Comparison of ENCODE assay signal across 8 cellular contexts in genomic region chr7:138161600-138162081, GRCh38.
DNase-seq lines count a peak whose midpoint lies in the region; ATAC-seq, FAIRE-seq and TF ChIP-seq lines count a peak whose summit lies in the region.

No MANE protein-coding gene starts in this region.

- dilution Hi-C loops in mammary epithelial cell (cut with HindIII; ENCODE audit: low sequenced_read_pairs), result no loop called here
- dilution Hi-C loops in keratinocyte (cut with MboI; ENCODE audit: extremely low pct_ligation_motif_present, low sequenced_read_pairs), result no loop called here

- intact Hi-C loops in mammary epithelial cell (cut with micrococcal nuclease), result loop anchor here (1.0 to 5.0 kb wide), 5 partner anchors 259 to 703 kb away; partner anchors contain the start of gene TRIM24

- H3K9me3 ChIP-seq in mammary epithelial cell (replicated peaks; ENCODE audit: insufficient read depth, low read length) (peaks cover 16% of the 10 kb centered on the region), keratinocyte (ENCODE audit: control insufficient read depth, low read depth, low read length) (peaks cover 2% of the 10 kb centered on the region)

- peak; percentile 100 for ATAC-seq in HG03342 (IDR thresholded peaks at IDR 0.05; ENCODE audit: unreplicated experiment)

- no peaks in the 10 kb centered on the region for H3K9me1 ChIP-seq in keratinocyte (ENCODE audit: control insufficient read depth, extremely low read depth, insufficient read depth, low read length)

- no peak overlapping the region for H3K9ac ChIP-seq in mammary epithelial cell (ENCODE audit: insufficient read depth, low read length)
- H3K9ac ChIP-seq in keratinocyte (ENCODE audit: control insufficient read depth, extremely low read depth, insufficient read depth, low read length), result no peak overlapping the region

- CTCF ChIA-PET in mammary epithelial cell (lab: Charles Lee; ENCODE audit: low non-redundant PET), result interaction anchor here (0.6 to 1.1 kb wide), 4 partner anchors 130 to 1617 kb away, joined by 3 to 28 read pairs (median 3); no protein-coding TSS in a partner anchor

- H4K20me1 ChIP-seq in mammary epithelial cell (ENCODE audit: insufficient read depth, low read length) (no peaks in the 10 kb centered on the region), keratinocyte (ENCODE audit: control insufficient read depth, extremely low read depth, insufficient read depth, low read length) (no peaks in the 10 kb centered on the region)

- no TSS peak for BruUV-seq in mammary epithelial cell (replicated peaks; lab: Mats Ljungman, UMichigan)

- no peak overlapping the region for H3K4me2 ChIP-seq in mammary epithelial cell (ENCODE audit: insufficient read depth, low read depth, low read length)
- H3K4me2 ChIP-seq in keratinocyte (ENCODE audit: control insufficient read depth, extremely low read depth, insufficient read depth, low read depth, low read length), result no peak overlapping the region

- TF ChIP-seq CTCF in C4-2B (conservative IDR thresholded peaks at IDR 0.05) (peak; percentile 92), VCaP (conservative IDR thresholded peaks at IDR 0.05) (peak; percentile 90), mammary epithelial cell (conservative IDR thresholded peaks at IDR 0.05 in 1 of 2, IDR thresholded peaks at IDR 0.05 in 1 of 2; ENCODE audit: extremely low read depth in 1 of 2, insufficient read depth in 1 of 2, low read depth in 1 of 2, low read length in 2 of 2) (peak; percentile 55 to 87), keratinocyte (optimal IDR thresholded peaks at IDR 0.05 in 1 of 3, IDR thresholded peaks at IDR 0.05 in 1 of 3, conservative IDR thresholded peaks at IDR 0.05 in 1 of 3; ENCODE audit: extremely low read depth in 1 of 3, insufficient read depth in 2 of 3, low read length in 3 of 3) (peak; percentile 62 to 75 (median 63))

- H2AFZ ChIP-seq in mammary epithelial cell (ENCODE audit: low read depth, low read length), result peak overlapping the region; percentile 30
- H2AFZ ChIP-seq in keratinocyte (ENCODE audit: control insufficient read depth, low read length), result no peak overlapping the region

- no peak overlapping the region for H3K4me3 ChIP-seq in mammary epithelial cell (replicated peaks in 1 of 3; ENCODE audit: insufficient read depth in 1 of 3, low read depth in 2 of 3, low read length in 3 of 3)
- no peak overlapping the region for H3K4me3 ChIP-seq in keratinocyte (ENCODE audit: control insufficient read depth in 2 of 3, extremely low read depth in 1 of 3, insufficient read depth in 2 of 3, low read depth in 1 of 3, low read length in 3 of 3)

- FAIRE-seq in keratinocyte (lab: Jason Lieb, UNC), result no peak

- H3K4me1 ChIP-seq in mammary epithelial cell (ENCODE audit: insufficient read depth, low read length) (no peaks in the 10 kb centered on the region), keratinocyte (ENCODE audit: control insufficient read depth, extremely low read depth, insufficient read depth, low read length) (no peaks in the 10 kb centered on the region)

- H3K79me2 ChIP-seq in mammary epithelial cell (ENCODE audit: insufficient read depth, low read length) (no peaks in the 10 kb centered on the region), keratinocyte (ENCODE audit: control insufficient read depth, insufficient read depth, low read length) (no peaks in the 10 kb centered on the region)

- no peak overlapping the region for H3K27ac ChIP-seq in C4-2B
- H3K27ac ChIP-seq in VCaP, result peak overlapping the region; percentile 49
- H3K27ac ChIP-seq in mammary epithelial cell (ENCODE audit: insufficient read depth, low read depth, low read length), result no peak overlapping the region
- H3K27ac ChIP-seq in keratinocyte (ENCODE audit: control insufficient read depth, insufficient read depth, low read length), result no peak overlapping the region

- in situ Hi-C loops in mammary epithelial cell (cut with MboI; ENCODE audit: low sequenced_read_pairs in 2 of 2), result loop anchor here (10.0 to 25.0 kb wide), 2 partner anchors 573 to 576 kb away; no protein-coding TSS in a partner anchor

- DNase-seq in GM19240 (ENCODE audit: insufficient read length, low spot score) (peak; percentile 83), NCI-H2196 treated with DMSO at 0.1 percent for 48 hours (lab: John Stamatoyannopoulos, UW; ENCODE audit: unreplicated experiment) (peak; percentile 96), mammary epithelial cell (peak; percentile 77), keratinocyte (ENCODE audit: low read depth, low spot score) (peak; percentile 23)
- DNase-seq in stimulated activated CD4-positive, alpha-beta T cell treated with anti-CD3 and anti-CD28 coated beads, Interleukin-2, amount 100 ng/mL, for 4 hours (ENCODE audit: low read depth), result peak; percentile 69

- H3K36me3 ChIP-seq in mammary epithelial cell (ENCODE audit: insufficient read depth, low read length) (no peaks in the 10 kb centered on the region), keratinocyte (ENCODE audit: control insufficient read depth in 2 of 2, extremely low read depth in 1 of 2, insufficient read depth in 2 of 2, low read length in 2 of 2) (no peaks in the 10 kb centered on the region)

- no peaks in the 10 kb centered on the region for H3K27me3 ChIP-seq in mammary epithelial cell (ENCODE audit: insufficient read depth, low read length)
- no peaks in the 10 kb centered on the region for H3K27me3 ChIP-seq in keratinocyte (ENCODE audit: control insufficient read depth, extremely low read depth, insufficient read depth, low read length)

- WGBS in mammary epithelial cell (ENCODE audit: low coverage, missing lambda C conversion rate), result 48% methylated on average over 3 of the region's 4 CpGs

Comparison
In these comparisons a context has a peak if more than half of its experiments do, and no peak if none do; other contexts are left out.
1. DNase-seq: peak in every context shown above with its lines; median percentile 96 in NCI-H2196 treated with DMSO at 0.1 percent for 48 hours; 83 in GM19240; 77 in mammary epithelial cell; 69 in stimulated activated CD4-positive, alpha-beta T cell treated with anti-CD3 and anti-CD28 coated beads, Interleukin-2, amount 100 ng/mL, for 4 hours; 23 in keratinocyte.